In the genomic region with DNA sequence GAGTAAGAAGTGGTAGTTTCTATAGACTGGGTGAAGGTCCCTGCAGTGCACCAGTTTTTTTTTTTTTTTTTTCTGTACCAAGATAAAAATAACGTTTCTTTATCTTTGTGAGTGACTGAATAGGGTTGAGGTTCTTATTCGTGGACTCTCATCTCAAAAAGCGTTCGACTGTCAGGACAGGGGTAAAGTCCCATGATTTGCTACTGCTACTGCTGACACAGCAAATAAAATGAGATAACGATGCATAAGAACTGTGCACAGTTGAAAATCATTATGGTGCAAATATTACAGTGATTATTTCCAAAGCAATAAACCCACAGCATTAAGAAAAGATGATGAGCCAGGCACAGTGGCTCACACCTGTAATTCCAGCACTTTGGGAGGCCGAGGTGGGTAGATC, we compare ENCODE assay signal across 22 cellular contexts.
"Had no signal": no experiment of that assay in that cellular context is flagged by ENCODE, and none has a peak within 500 bp of the region (broad histone marks: within the 10 kb centered on the region; RNA-seq: fewer than 3 reads in every experiment).

No MANE protein-coding gene starts in this region.

- H3K36me3 Mint-ChIP-seq: activated naive CD8-positive, alpha-beta T cell treated with anti-CD3 and anti-CD28 coated beads for 36 hours had no signal

- H3K9me3 ChIP-seq: SJCRH30 had no signal

- H3K36me3 ChIP-seq: SJCRH30 had no signal

- H3K27me3 ChIP-seq: SJCRH30 had no signal

- H3K4me3 ChIP-seq: SJCRH30, SK-N-MC had no signal

- H3K27ac ChIP-seq: SJCRH30, SK-N-MC had no signal

- H3K4me1 Mint-ChIP-seq: activated CD4-positive, alpha-beta T cell treated with anti-CD3 and anti-CD28 coated beads, Interleukin-2, amount 10 ng/mL, durations not matched to agents 24 days and 14 days; activated naive CD8-positive, alpha-beta T cell treated with anti-CD3 and anti-CD28 coated beads for 36 hours; activated T-helper 17 cell treated with anti-CD3 and anti-CD28 coated beads, Interleukin-2, amount 50 U/mL, for 72 hours had no signal

- H3K4me3 Mint-ChIP-seq: activated CD4-positive, alpha-beta T cell treated with anti-CD3 and anti-CD28 coated beads, Interleukin-2, amount 10 ng/mL, durations not matched to agents 24 days and 14 days; activated CD8-positive, alpha-beta T cell treated with anti-CD3 and anti-CD28 coated beads for 36 hours; activated naive CD8-positive, alpha-beta T cell treated with anti-CD3 and anti-CD28 coated beads for 36 hours; activated T-cell treated with anti-CD3 and anti-CD28 coated beads, Interleukin-2, amount 50 U/mL, for 72 hours; activated T-helper 17 cell treated with anti-CD3 and anti-CD28 coated beads, Interleukin-2, amount 50 U/mL, for 72 hours had no signal

- ATAC-seq: activated CD8-positive, alpha-beta T cell treated with anti-CD3 and anti-CD28 coated beads for 36 hours; activated T-cell treated with anti-CD3 and anti-CD28 coated beads, Interleukin-2, amount 50 U/mL, for 72 hours; activated T-helper 17 cell treated with anti-CD3 and anti-CD28 coated beads, Interleukin-2, amount 50 U/mL, for 72 hours; Panc1 had no signal

- DNase-seq: activated CD4-positive, alpha-beta T cell treated with anti-CD3 and anti-CD28 coated beads, Interleukin-2, amount 10 ng/mL, durations not matched to agents 24 days and 14 days; activated CD4-positive, alpha-beta T cell treated with anti-CD3 and anti-CD28 coated beads, Interleukin-2, amount 50 U/mL, for 4 hours; activated CD8-positive, alpha-beta T cell treated with anti-CD3 and anti-CD28 coated beads for 36 hours; activated effector memory CD4-positive, alpha-beta T cell treated with anti-CD3 and anti-CD28 coated beads, Interleukin-2, amount 50 U/mL, for 16 hours; activated naive CD4-positive, alpha-beta T cell; activated naive CD4-positive, alpha-beta T cell treated with anti-CD3 and anti-CD28 coated beads, Interleukin-2, amount 50 U/mL, for 16 hours; activated naive CD8-positive, alpha-beta T cell treated with anti-CD3 and anti-CD28 coated beads for 36 hours; activated T-cell treated with anti-CD3 and anti-CD28 coated beads, Interleukin-2, amount 50 U/mL, for 1 hour; activated T-cell treated with anti-CD3 and anti-CD28 coated beads, Interleukin-2, amount 50 U/mL, for 72 hours; amniotic stem cell; aorta; NCI-H1105; NCI-H1436; NCI-H1694; NCI-H1930; NCI-H345; SHP77; SJCRH30; T1000 had no signal

- H3K4me1 ChIP-seq: SJCRH30 had no signal

- H3K27ac Mint-ChIP-seq: activated CD4-positive, alpha-beta T cell treated with anti-CD3 and anti-CD28 coated beads, Interleukin-2, amount 10 ng/mL, durations not matched to agents 24 days and 14 days; activated CD8-positive, alpha-beta T cell treated with anti-CD3 and anti-CD28 coated beads for 36 hours; activated naive CD8-positive, alpha-beta T cell treated with anti-CD3 and anti-CD28 coated beads for 36 hours; activated T-cell treated with anti-CD3 and anti-CD28 coated beads, Interleukin-2, amount 50 U/mL, for 72 hours; activated T-helper 17 cell treated with anti-CD3 and anti-CD28 coated beads, Interleukin-2, amount 50 U/mL, for 72 hours had no signal

- H3K27me3 Mint-ChIP-seq: activated CD4-positive, alpha-beta T cell treated with anti-CD3 and anti-CD28 coated beads, Interleukin-2, amount 10 ng/mL, durations not matched to agents 24 days and 14 days; activated CD8-positive, alpha-beta T cell treated with anti-CD3 and anti-CD28 coated beads for 36 hours; activated naive CD8-positive, alpha-beta T cell treated with anti-CD3 and anti-CD28 coated beads for 36 hours; activated T-helper 17 cell treated with anti-CD3 and anti-CD28 coated beads, Interleukin-2, amount 50 U/mL, for 72 hours had no signal
